In genomic region chr12:130839770-130840355, GRCh38 we compare ENCODE assay signal across 8 cellular contexts. TPM values are rescaled to one million over a fixed set of nuclear protein-coding genes. Genes with fewer than 3 reads are reported as not detected.
A peak's percentile ranks its signal among the peaks of the same experiment; 100 is the strongest.
DNase-seq lines count a peak whose midpoint lies in the region; ATAC-seq and TF ChIP-seq lines count a peak whose summit lies in the region.

No MANE protein-coding gene starts in this region.

- peak overlapping the region; percentile 89 for H2AFZ ChIP-seq in mammary epithelial cell (ENCODE audit: low read depth, low read length)

- H3K9ac ChIP-seq in mammary epithelial cell (ENCODE audit: insufficient read depth, low read length) = no peak overlapping the region

- no peaks in the 10 kb centered on the region for H3K9me3 Mint-ChIP-seq in natural killer cell treated with Interleukin-12 subunit alpha and Interleukin-12 subunit beta and Interleukin-15 and Interleukin-18, amount 100 ng/mL, for 72 hours

- BruUV-seq in mammary epithelial cell (replicated peaks; lab: Mats Ljungman, UMichigan) = no TSS peak

- no peak for TF ChIP-seq CTCF in BE2C (IDR thresholded peaks at IDR 0.05; ENCODE audit: low read depth, low read length)
- TF ChIP-seq CTCF in mammary epithelial cell (conservative IDR thresholded peaks at IDR 0.05 in 1 of 2, IDR thresholded peaks at IDR 0.05 in 1 of 2; ENCODE audit: extremely low read depth in 1 of 2, insufficient read depth in 1 of 2, low read depth in 1 of 2, low read length in 2 of 2) = no peak

- peaks cover 0 to 6% of the 10 kb centered on the region in 2 donors for H3K27me3 Mint-ChIP-seq in natural killer cell treated with Interleukin-12 subunit alpha and Interleukin-12 subunit beta and Interleukin-15 and Interleukin-18, amount 100 ng/mL, for 72 hours

- peaks cover 11 to 12% of the 10 kb centered on the region in 2 donors for H3K4me1 Mint-ChIP-seq in natural killer cell treated with Interleukin-12 subunit alpha and Interleukin-12 subunit beta and Interleukin-15 and Interleukin-18, amount 100 ng/mL, for 72 hours (ENCODE audit: low read depth in 2 of 2)

- no peaks in the 10 kb centered on the region for H3K27me3 ChIP-seq in BE2C
- H3K27me3 ChIP-seq in mammary epithelial cell (ENCODE audit: insufficient read depth, low read length) = no peaks in the 10 kb centered on the region

- H3K4me3 Mint-ChIP-seq in natural killer cell treated with Interleukin-12 subunit alpha and Interleukin-12 subunit beta and Interleukin-15 and Interleukin-18, amount 100 ng/mL, for 72 hours = peak overlapping the region; percentile 85

- no peaks in the 10 kb centered on the region for H4K20me1 ChIP-seq in mammary epithelial cell (ENCODE audit: insufficient read depth, low read length)

- in situ Hi-C loops in mammary epithelial cell (cut with MboI; ENCODE audit: low sequenced_read_pairs in 2 of 2) = loop anchor here in 1 of 2 donors (5.0 kb wide), 1 partner anchor 32 kb away; the partner anchor contains the start of gene RAN

- 58% methylated on average over 9 of the region's 11 CpGs for WGBS in mammary epithelial cell (ENCODE audit: low coverage, missing lambda C conversion rate)

- intact Hi-C loops in mammary epithelial cell (cut with micrococcal nuclease) = loop anchor here (1.0 kb wide), 1 partner anchor 31 kb away; no protein-coding TSS in a partner anchor

- H3K4me1 ChIP-seq in BE2C = no peaks in the 10 kb centered on the region; the same call in 1 of the 2 replicates
- peaks cover 13% of the 10 kb centered on the region for H3K4me1 ChIP-seq in mammary epithelial cell (ENCODE audit: insufficient read depth, low read length)

- H3K36me3 ChIP-seq in BE2C (no peaks in the 10 kb centered on the region; the same call in 1 of the 2 replicates), KOPT-K1 (ENCODE audit: insufficient read depth, low read length) (no peaks in the 10 kb centered on the region), mammary epithelial cell (ENCODE audit: insufficient read depth, low read length) (no peaks in the 10 kb centered on the region)

- peak overlapping the region; percentile 75 for H3K4me2 ChIP-seq in mammary epithelial cell (ENCODE audit: insufficient read depth, low read depth, low read length)

- CTCF ChIA-PET in mammary epithelial cell (lab: Charles Lee; ENCODE audit: low non-redundant PET) = no interaction called here

- no peak for ATAC-seq in natural killer cell treated with Interleukin-12 subunit alpha and Interleukin-12 subunit beta and Interleukin-15 and Interleukin-18, amount 100 ng/mL, for 72 hours
- ATAC-seq in HG03045 (IDR thresholded peaks at IDR 0.05; ENCODE audit: unreplicated experiment) = no peak

- H3K9me3 ChIP-seq in BE2C (no peaks in the 10 kb centered on the region), KOPT-K1 (ENCODE audit: insufficient read depth, low read length, poor library complexity, severe bottlenecking) (no peaks in the 10 kb centered on the region), mammary epithelial cell (replicated peaks; ENCODE audit: insufficient read depth, low read length) (no peaks in the 10 kb centered on the region)

- peaks cover 37% of the 10 kb centered on the region for H3K79me2 ChIP-seq in mammary epithelial cell (ENCODE audit: insufficient read depth, low read length)

- dilution Hi-C loops in mammary epithelial cell (cut with HindIII; ENCODE audit: low sequenced_read_pairs) = no loop called here

- H3K27ac Mint-ChIP-seq in natural killer cell treated with Interleukin-12 subunit alpha and Interleukin-12 subunit beta and Interleukin-15 and Interleukin-18, amount 100 ng/mL, for 72 hours = peak overlapping the region in 1 of 2 donors; percentile 4

- H3K27ac ChIP-seq in KOPT-K1 (ENCODE audit: low read depth, low read length, poor library complexity, severe bottlenecking) (peak overlapping the region; percentile 26), mammary epithelial cell (ENCODE audit: insufficient read depth, low read depth, low read length) (no peak overlapping the region)

- DNase-seq in BE2C (no peak), mammary epithelial cell (no peak), NCI-H524 (lab: John Stamatoyannopoulos, UW) (no peak), COLO829 (ENCODE audit: low spot score) (no peak), kidney tubule cell (ENCODE audit: low spot score) (no peak)
- DNase-seq in natural killer cell treated with Interleukin-12 subunit alpha and Interleukin-12 subunit beta and Interleukin-15 and Interleukin-18, amount 100 ng/mL, for 72 hours (ENCODE audit: low spot score) = no peak

- no peaks in the 10 kb centered on the region for H3K36me3 Mint-ChIP-seq in natural killer cell treated with Interleukin-12 subunit alpha and Interleukin-12 subunit beta and Interleukin-15 and Interleukin-18, amount 100 ng/mL, for 72 hours

- peak overlapping the region; percentile 50 for H3K4me3 ChIP-seq in BE2C (ENCODE audit: low read depth, low read length)
- H3K4me3 ChIP-seq in mammary epithelial cell (replicated peaks in 1 of 3; ENCODE audit: insufficient read depth in 1 of 3, low read depth in 2 of 3, low read length in 3 of 3) = peak overlapping the region in 2 of 3 experiments; percentile 42 to 45

RNA-seq across cellular contexts. Expression of gene STX2, which starts 0.8 kb away (rescaled TPM):
- polyA plus RNA-seq in BE2C (2012; ENCODE audit: insufficient read depth, insufficient read length, low read depth) = 18.4 TPM
- 10 to 100 TPM; 16.0 to 16.7 TPM for total RNA-seq in mammary epithelial cell
- polyA plus RNA-seq in mammary epithelial cell = 12.8 TPM
- polyA minus RNA-seq in mammary epithelial cell = 20.3 TPM
- 10 to 100 TPM in 1 of 2 donors, 1 to 10 TPM in 1; 9.0 to 16.4 TPM for total RNA-seq in natural killer cell treated with Interleukin-12 subunit alpha and Interleukin-12 subunit beta and Interleukin-15 and Interleukin-18, amount 100 ng/mL, for 72 hours

RNA-seq across cellular contexts. Expression of gene RAN, which starts 32.0 kb away (rescaled TPM):
- 1,240 TPM for polyA plus RNA-seq in BE2C (2012; ENCODE audit: insufficient read depth, insufficient read length, low read depth)
- 1,000 to 10,000 TPM in 1 of 2 donors, 100 to 1,000 TPM in 1; 537 to 1,117 TPM for total RNA-seq in mammary epithelial cell
- 1,871 TPM for polyA plus RNA-seq in mammary epithelial cell
- polyA minus RNA-seq in mammary epithelial cell = 1,476 TPM
- total RNA-seq in natural killer cell treated with Interleukin-12 subunit alpha and Interleukin-12 subunit beta and Interleukin-15 and Interleukin-18, amount 100 ng/mL, for 72 hours = 1,000 to 10,000 TPM; 1,073 to 1,486 TPM
